ENCODE assay signal across 8 cellular contexts in the genomic region with DNA sequence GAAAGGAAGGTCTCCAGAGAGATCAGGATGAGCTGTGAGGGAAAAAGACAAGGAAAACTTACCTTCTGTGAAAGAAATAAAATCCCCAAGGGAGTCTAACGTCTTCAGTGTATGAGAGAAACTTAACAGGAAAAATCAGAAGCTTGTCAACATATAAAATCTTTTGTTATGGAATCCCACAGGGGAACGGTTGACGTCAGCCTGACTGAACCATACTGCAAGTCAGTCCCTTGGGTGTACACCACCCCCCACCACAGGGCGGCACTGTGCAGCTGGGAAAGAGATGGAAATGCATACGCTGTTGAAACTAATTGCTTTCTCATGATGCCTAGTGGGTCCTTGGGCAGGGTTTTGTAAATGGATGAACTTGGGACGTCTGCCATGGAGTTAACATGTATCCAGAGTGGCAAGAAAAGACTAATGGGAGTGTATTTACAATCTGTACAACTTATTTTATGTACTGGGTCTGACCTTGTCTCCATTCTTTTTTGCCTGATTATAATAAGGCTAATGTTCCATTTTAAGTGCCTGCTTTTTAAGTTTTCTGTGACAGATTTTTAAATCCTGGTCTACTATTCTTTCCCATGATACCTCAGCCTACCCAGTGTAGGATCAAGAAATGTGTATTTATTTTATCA.
DNase-seq lines count a peak whose midpoint lies in the region; ATAC-seq lines count a peak whose summit lies in the region.

No MANE protein-coding gene starts in this region.

- peak; percentile 76 for ATAC-seq in HG02884 (IDR thresholded peaks at IDR 0.05; ENCODE audit: unreplicated experiment)

- DNase-seq in SIG-M5 treated with dmso at 0.1 percent for 504 hours (lab: John Stamatoyannopoulos, UW; ENCODE audit: unreplicated experiment) (peak; percentile 38), SIG-M5 (lab: John Stamatoyannopoulos, UW) (no peak), NCI-H2171 treated with DMSO at 0.1 percent for 48 hours (lab: John Stamatoyannopoulos, UW) (peak; percentile 90), activated T-cell treated with anti-CD3 and anti-CD28 coated beads for 48 hours (ENCODE audit: low read depth) (peak; percentile 19), glomerular visceral epithelial cell (ENCODE audit: extremely low spot score) (peak; percentile 47)
- DNase-seq in stimulated activated CD4-positive, alpha-beta T cell treated with anti-CD3 and anti-CD28 coated beads, Interleukin-12 subunit alpha, Interleukin-12 subunit beta, amount 100 ng/mL, for 4 hours = peak; percentile 23
- no peak for DNase-seq in activated CD4-positive, CD25-positive, alpha-beta regulatory T cell treated with anti-CD3 and anti-CD28 coated beads, Interleukin-2, amount 50 U/mL, for 72 hours

Comparison
In these comparisons a context has a peak if more than half of its experiments do, and no peak if none do; other contexts are left out.
1. DNase-seq: peak in SIG-M5 treated with dmso at 0.1 percent for 504 hours (single experiment), NCI-H2171 treated with DMSO at 0.1 percent for 48 hours (single experiment), activated T-cell treated with anti-CD3 and anti-CD28 coated beads for 48 hours (single experiment), glomerular visceral epithelial cell (single experiment) and stimulated activated CD4-positive, alpha-beta T cell treated with anti-CD3 and anti-CD28 coated beads, Interleukin-12 subunit alpha, Interleukin-12 subunit beta, amount 100 ng/mL, for 4 hours (single experiment); none in SIG-M5 (single experiment) and activated CD4-positive, CD25-positive, alpha-beta regulatory T cell treated with anti-CD3 and anti-CD28 coated beads, Interleukin-2, amount 50 U/mL, for 72 hours (single experiment).